11 cellular contexts compared by ENCODE assay signal in the genomic region with DNA sequence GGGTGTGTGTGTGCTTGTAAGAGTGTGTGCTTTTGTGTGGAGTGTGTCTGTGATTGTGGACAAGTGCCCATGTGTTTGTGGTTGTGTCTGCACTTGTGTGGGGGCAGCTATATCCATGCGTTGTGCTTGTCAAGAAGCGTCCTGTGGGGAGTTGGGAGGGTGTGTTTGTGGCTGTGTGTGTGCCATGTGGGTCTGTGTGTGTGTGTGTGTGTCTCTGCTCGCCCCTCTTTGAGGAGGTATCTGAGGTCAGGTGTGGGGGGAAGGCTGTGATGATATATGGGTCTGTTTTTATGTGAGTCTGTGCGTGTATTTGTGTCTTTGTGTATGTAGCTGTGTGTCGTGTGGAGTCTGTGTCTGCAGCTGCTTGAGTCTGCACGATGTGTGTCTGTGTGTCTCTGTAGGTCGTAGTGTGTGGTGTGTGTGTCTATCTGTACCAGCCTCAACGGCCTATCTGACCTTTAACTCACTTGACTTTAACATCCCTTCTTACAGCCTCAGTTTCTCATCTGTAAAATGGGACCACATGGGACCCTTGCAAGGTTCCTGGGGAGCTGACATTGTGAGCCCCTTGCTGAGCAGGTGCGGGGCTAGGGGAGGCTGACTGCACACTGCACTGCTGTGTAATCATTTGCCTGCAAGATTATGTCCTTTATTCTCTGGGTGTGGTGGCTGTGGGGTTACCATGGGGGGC. TPM values are rescaled to one million over a fixed set of nuclear protein-coding genes. Genes with fewer than 3 reads are reported as not detected.
DNase-seq lines count a peak whose midpoint lies in the region; ATAC-seq and TF ChIP-seq lines count a peak whose summit lies in the region.
"Had no signal": no experiment of that assay in that cellular context is flagged by ENCODE, and none has a peak within 500 bp of the region (broad histone marks: within the 10 kb centered on the region; RNA-seq: fewer than 3 reads in every experiment).

No MANE protein-coding gene starts in this region.

- H3K27me3 Mint-ChIP-seq in activated CD4-positive, alpha-beta T cell treated with anti-CD3 and anti-CD28 coated beads for 36 hours: peaks cover 8% of the 10 kb centered on the region
- H3K27me3 Mint-ChIP-seq in activated naive CD8-positive, alpha-beta T cell treated with anti-CD3 and anti-CD28 coated beads, Interleukin-2, amount 50 U/mL, for 24 hours: peaks cover 6% of the 10 kb centered on the region

- WGBS in right lobe of liver (ENCODE audit: insufficient coverage, low coverage, low lambda C conversion rate, missing lambda C conversion rate): 32% methylated on average over 5 of the region's 9 CpGs

- peaks cover 32% of the 10 kb centered on the region for H3K4me1 Mint-ChIP-seq in activated CD4-positive, alpha-beta T cell treated with anti-CD3 and anti-CD28 coated beads for 36 hours
- H3K4me1 Mint-ChIP-seq in activated naive CD8-positive, alpha-beta T cell treated with anti-CD3 and anti-CD28 coated beads, Interleukin-2, amount 50 U/mL, for 24 hours: peaks cover 37% of the 10 kb centered on the region

- peak overlapping the region in 1 of 3 donors; percentile 77 for H3K4me3 ChIP-seq in right lobe of liver

- H3K27ac ChIP-seq in right lobe of liver (peak overlapping the region in 2 of 3 donors; percentile 92 to 99), substantia nigra (ENCODE audit: low read depth, low read length, poor library complexity, severe bottlenecking) (peak overlapping the region; percentile 92)

- POLR2A ChIA-PET in activated CD4-positive, alpha-beta T cell treated with anti-CD3 and anti-CD28 coated beads for 36 hours (lab: Charles Lee): no interaction called here

- no peaks in the 10 kb centered on the region for H3K36me3 ChIP-seq in right lobe of liver

- H3K9me3 ChIP-seq in right lobe of liver: no peaks in the 10 kb centered on the region

- H3K4me1 ChIP-seq in right lobe of liver: peaks cover 0 to 27% (median 3%) of the 10 kb centered on the region in 4 donors

- H3K36me3 Mint-ChIP-seq in activated CD4-positive, alpha-beta T cell treated with anti-CD3 and anti-CD28 coated beads for 36 hours (ENCODE audit: low read depth): no peaks in the 10 kb centered on the region
- H3K36me3 Mint-ChIP-seq in activated naive CD8-positive, alpha-beta T cell treated with anti-CD3 and anti-CD28 coated beads, Interleukin-2, amount 50 U/mL, for 24 hours (ENCODE audit: low read depth): no peaks in the 10 kb centered on the region

- H3K4me3 Mint-ChIP-seq in activated CD4-positive, alpha-beta T cell treated with anti-CD3 and anti-CD28 coated beads for 36 hours: peak overlapping the region; percentile 86
- peak overlapping the region; percentile 5 for H3K4me3 Mint-ChIP-seq in activated naive CD8-positive, alpha-beta T cell treated with anti-CD3 and anti-CD28 coated beads, Interleukin-2, amount 50 U/mL, for 24 hours

- no peak for TF ChIP-seq CTCF in right lobe of liver (IDR thresholded peaks at IDR 0.05)

- intact Hi-C loops in activated CD4-positive, alpha-beta T cell treated with anti-CD3 and anti-CD28 coated beads for 36 hours (cut with DNase I, micrococcal nuclease): loop anchor here in 1 of 2 experiments (5.0 kb wide), 1 partner anchor 75 kb away; no protein-coding TSS in a partner anchor
- intact Hi-C loops in right lobe of liver (cut with DNase I): loop anchor here in 1 of 2 donors (10.0 kb wide), 1 partner anchor 62 kb away; no protein-coding TSS in a partner anchor

- no peak for TF ChIP-seq POLR2A in right lobe of liver (IDR thresholded peaks at IDR 0.05)

- no peak for ATAC-seq in activated CD4-positive, alpha-beta T cell treated with anti-CD3 and anti-CD28 coated beads for 36 hours
- no peak for ATAC-seq in activated naive CD8-positive, alpha-beta T cell treated with anti-CD3 and anti-CD28 coated beads, Interleukin-2, amount 50 U/mL, for 24 hours
- ATAC-seq in right lobe of liver (no peak), GM18520 (IDR thresholded peaks at IDR 0.05; ENCODE audit: unreplicated experiment) (no peak)
- ATAC-seq: activated T-cell treated with anti-CD3 and anti-CD28 coated beads, Interleukin-2, amount 50 U/mL, for 72 hours had no signal

- H3K9me3 Mint-ChIP-seq in activated CD4-positive, alpha-beta T cell treated with anti-CD3 and anti-CD28 coated beads for 36 hours (ENCODE audit: low read depth): no peaks in the 10 kb centered on the region
- H3K9me3 Mint-ChIP-seq in activated naive CD8-positive, alpha-beta T cell treated with anti-CD3 and anti-CD28 coated beads, Interleukin-2, amount 50 U/mL, for 24 hours: no peaks in the 10 kb centered on the region
- H3K9me3 Mint-ChIP-seq: activated T-cell treated with anti-CD3 and anti-CD28 coated beads, Interleukin-2, amount 50 U/mL, for 72 hours had no signal

- no peaks in the 10 kb centered on the region for H3K27me3 ChIP-seq in right lobe of liver

- CTCF ChIA-PET in activated CD4-positive, alpha-beta T cell treated with anti-CD3 and anti-CD28 coated beads for 36 hours (lab: Charles Lee): interaction anchor here (0.8 to 1.2 kb wide), 2 partner anchors 8 to 24 kb away, joined by 3 read pairs; no protein-coding TSS in a partner anchor

- no peak overlapping the region for H3K27ac Mint-ChIP-seq in activated CD4-positive, alpha-beta T cell treated with anti-CD3 and anti-CD28 coated beads for 36 hours
- peak overlapping the region; percentile 8 for H3K27ac Mint-ChIP-seq in activated naive CD8-positive, alpha-beta T cell treated with anti-CD3 and anti-CD28 coated beads, Interleukin-2, amount 50 U/mL, for 24 hours
- H3K27ac Mint-ChIP-seq: activated T-cell treated with anti-CD3 and anti-CD28 coated beads, Interleukin-2, amount 50 U/mL, for 72 hours had no signal

- no peak for DNase-seq in activated CD4-positive, alpha-beta T cell treated with anti-CD3 and anti-CD28 coated beads for 36 hours
- no peak for DNase-seq in activated CD4-positive, alpha-beta T cell treated with anti-CD3 and anti-CD28 coated beads, Interleukin-2, amount 50 U/mL, for 1 hour
- DNase-seq in activated naive CD8-positive, alpha-beta T cell treated with anti-CD3 and anti-CD28 coated beads, Interleukin-2, amount 50 U/mL, for 24 hours: no peak
- DNase-seq in right lobe of liver: no peak
- no peak for DNase-seq in substantia nigra (lab: John Stamatoyannopoulos, UW)
- no peak for DNase-seq in NCI-H345 treated with DMSO at 0.1 percent for 48 hours (lab: John Stamatoyannopoulos, UW; ENCODE audit: unreplicated experiment)
- no peak for DNase-seq in retina
- DNase-seq: activated T-cell treated with anti-CD3 and anti-CD28 coated beads, Interleukin-2, amount 50 U/mL, for 72 hours; HCEC 1CT; NCI-H774 had no signal

RNA-seq across cellular contexts. Expression of a gene that starts 4.0 kb away (rescaled TPM):
- total RNA-seq in activated CD4-positive, alpha-beta T cell treated with anti-CD3 and anti-CD28 coated beads for 36 hours: 10 to 100 TPM; 20.5 to 22.6 TPM
- total RNA-seq in right lobe of liver: 100 to 1,000 TPM in 4 of 6 experiments, 10 to 100 TPM in 2; 94.6 to 168 (median 120) TPM

Comparison
In these comparisons a context has a peak if more than half of its experiments do, and no peak if none do; other contexts are left out.
1. RNA of a gene that starts 4.0 kb away (total RNA-seq): 94.6 to 168 TPM in right lobe of liver; 20.5 to 22.6 TPM in activated CD4-positive, alpha-beta T cell treated with anti-CD3 and anti-CD28 coated beads for 36 hours; every median in the first group is over 4 times any median in the second.